8 cellular contexts compared by ENCODE assay signal in the genomic region with DNA sequence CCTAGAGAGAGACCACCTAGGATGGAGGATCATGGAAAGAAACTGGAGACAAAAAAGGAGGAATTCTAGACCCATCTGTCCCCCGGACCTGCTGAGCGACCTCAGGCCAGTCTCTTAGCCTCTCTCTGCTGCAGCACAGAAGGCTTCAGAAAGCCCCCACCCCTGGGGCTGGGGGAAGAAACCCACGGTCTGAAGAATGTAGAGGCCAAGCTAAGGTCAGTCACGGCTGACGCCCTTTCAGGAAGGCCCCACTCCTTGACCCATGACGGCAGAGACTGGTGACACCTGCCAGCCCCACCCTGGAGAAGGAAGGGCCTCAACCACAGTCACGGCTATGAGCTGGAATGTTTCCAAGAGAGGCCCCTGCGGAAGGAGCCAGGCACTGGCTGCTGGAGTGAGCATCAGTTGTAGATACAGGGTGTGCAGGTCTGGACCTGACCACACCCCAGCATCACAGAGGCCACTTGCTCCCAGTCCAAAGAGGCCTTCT.
DNase-seq lines count a peak whose midpoint lies in the region; ATAC-seq and TF ChIP-seq lines count a peak whose summit lies in the region.

No MANE protein-coding gene starts in this region.

- H3F3A ChIP-seq in neural progenitor cell (ENCODE audit: low read depth) = no peaks in the 10 kb centered on the region

- POLR2A ChIA-PET in Caco-2 (lab: Charles Lee) = no interaction called here

- in situ Hi-C loops in brain microvascular endothelial cell (cut with HindIII; ENCODE audit: low pct_ligation_motif_present, low sequenced_read_pairs) = no loop called here

- TF ChIP-seq CTCF in Caco-2 (IDR thresholded peaks at IDR 0.05; ENCODE audit: insufficient read depth in 1 of 2, low read depth in 1 of 2, low read length in 1 of 2, severe bottlenecking in 1 of 2, unreplicated experiment in 1 of 2) (no peak), neural progenitor cell (IDR thresholded peaks at IDR 0.05) (no peak), brain microvascular endothelial cell (IDR thresholded peaks at IDR 0.05; ENCODE audit: low read depth, low read length, missing control alignments) (no peak)

- H3K9ac ChIP-seq in neural progenitor cell = no peak overlapping the region

- peak; percentile 72 for ATAC-seq in HG03064 (IDR thresholded peaks at IDR 0.05; ENCODE audit: low read depth, unreplicated experiment)

- H3K9me3 Mint-ChIP-seq in Caco-2 (ENCODE audit: unreplicated experiment) = no peaks in the 10 kb centered on the region
- no peaks in the 10 kb centered on the region for H3K9me3 Mint-ChIP-seq in neural progenitor cell

- H3K27me3 ChIP-seq in Caco-2 (replicated peaks; ENCODE audit: control insufficient read depth, insufficient read depth, low read length) = no peaks in the 10 kb centered on the region
- H3K27me3 ChIP-seq in neural progenitor cell = no peaks in the 10 kb centered on the region
- H3K27me3 ChIP-seq in brain microvascular endothelial cell (replicated peaks) = no peaks in the 10 kb centered on the region

- no peak overlapping the region for H3K4me2 ChIP-seq in neural progenitor cell

- no peak overlapping the region for H3K4me3 Mint-ChIP-seq in Caco-2 (ENCODE audit: unreplicated experiment)
- H3K4me3 Mint-ChIP-seq in neural progenitor cell = no peak overlapping the region

- intact Hi-C loops in Caco-2 (cut with micrococcal nuclease; ENCODE audit: unreplicated experiment) = no loop called here

- H3K27ac ChIP-seq in neural progenitor cell (no peak overlapping the region), brain microvascular endothelial cell (no peak overlapping the region)

- no peaks in the 10 kb centered on the region for H3K36me3 ChIP-seq in Caco-2 (ENCODE audit: control insufficient read depth, insufficient read depth, low read length)
- H3K36me3 ChIP-seq in neural progenitor cell = no peaks in the 10 kb centered on the region
- no peaks in the 10 kb centered on the region for H3K36me3 ChIP-seq in brain microvascular endothelial cell (replicated peaks)

- H3K27ac Mint-ChIP-seq in Caco-2 (ENCODE audit: unreplicated experiment) = peak overlapping the region; percentile 13
- no peak overlapping the region for H3K27ac Mint-ChIP-seq in neural progenitor cell

- H3K4me1 Mint-ChIP-seq in Caco-2 (ENCODE audit: low read depth, unreplicated experiment) (peaks cover 21% of the 10 kb centered on the region), neural progenitor cell (peaks cover 28% of the 10 kb centered on the region)

- H3K4me3 ChIP-seq in Caco-2 (ENCODE audit: low read depth, low read length) (no peak overlapping the region), neural progenitor cell (no peak overlapping the region), brain microvascular endothelial cell (ENCODE audit: low read depth, low read length) (no peak overlapping the region)

- no peaks in the 10 kb centered on the region for H4K20me1 ChIP-seq in neural progenitor cell (ENCODE audit: low read depth)

- CTCF ChIA-PET in Caco-2 (lab: Charles Lee) = no interaction called here

- BruUV-seq in Caco-2 (replicated peaks; lab: Mats Ljungman, UMichigan) = no TSS peak

- H3K4me1 ChIP-seq in Caco-2 = 0 out of 2 replicates have a peak, but pooled peaks cover 14% of the 10 kb centered on the region
- peaks cover 10% of the 10 kb centered on the region for H3K4me1 ChIP-seq in neural progenitor cell

- H3K36me3 Mint-ChIP-seq in Caco-2 (ENCODE audit: insufficient read depth, unreplicated experiment) (no peaks in the 10 kb centered on the region), neural progenitor cell (no peaks in the 10 kb centered on the region)

- H3K27me3 Mint-ChIP-seq in Caco-2 (ENCODE audit: insufficient read depth, unreplicated experiment) (no peaks in the 10 kb centered on the region), neural progenitor cell (ENCODE audit: insufficient read depth, low read depth) (peaks cover 10% of the 10 kb centered on the region)

- DNase-seq in Caco-2 (peak; percentile 43 to 74), GM19240 (ENCODE audit: insufficient read length, low spot score) (peak; percentile 26), SHP77 treated with DMSO at 0.1 percent for 48 hours (lab: John Stamatoyannopoulos, UW) (peak; percentile 62), amniotic stem cell (lab: John Stamatoyannopoulos, UW) (no peak), neural progenitor cell (ENCODE audit: low spot score) (no peak), brain microvascular endothelial cell (no peak)
- no peak for DNase-seq in activated CD4-positive, CD25-positive, alpha-beta regulatory T cell treated with anti-CD3 and anti-CD28 coated beads, Interleukin-2, amount 50 U/mL, for 72 hours

- H3K9me3 ChIP-seq in Caco-2 = no peaks in the 10 kb centered on the region
- H3K9me3 ChIP-seq in neural progenitor cell (ENCODE audit: low read depth) = no peaks in the 10 kb centered on the region

- no peaks in the 10 kb centered on the region for H3K79me2 ChIP-seq in neural progenitor cell (ENCODE audit: low read depth)

- no peak overlapping the region for H2AFZ ChIP-seq in neural progenitor cell (replicated peaks)

Comparison
In these comparisons a context has a peak if more than half of its experiments do, and no peak if none do; other contexts are left out.
1. DNase-seq: peak in Caco-2 (2 of 2), GM19240 (single experiment) and SHP77 treated with DMSO at 0.1 percent for 48 hours (single experiment); none in amniotic stem cell (single experiment), neural progenitor cell (single experiment), brain microvascular endothelial cell (single experiment) and activated CD4-positive, CD25-positive, alpha-beta regulatory T cell treated with anti-CD3 and anti-CD28 coated beads, Interleukin-2, amount 50 U/mL, for 72 hours (single experiment).